Comparison of ENCODE assay signal across 1 cellular context in genomic region chr5:138936968-138937345, GRCh38.
TF ChIP-seq lines count a peak whose summit lies in the region.

No MANE protein-coding gene starts in this region.

TF ChIP-seq in GM12878, 131 proteins besides CTCF, POLR2A, EP300 and RAD21 (continued from another document):
- TF ChIP-seq, protein P1, sequence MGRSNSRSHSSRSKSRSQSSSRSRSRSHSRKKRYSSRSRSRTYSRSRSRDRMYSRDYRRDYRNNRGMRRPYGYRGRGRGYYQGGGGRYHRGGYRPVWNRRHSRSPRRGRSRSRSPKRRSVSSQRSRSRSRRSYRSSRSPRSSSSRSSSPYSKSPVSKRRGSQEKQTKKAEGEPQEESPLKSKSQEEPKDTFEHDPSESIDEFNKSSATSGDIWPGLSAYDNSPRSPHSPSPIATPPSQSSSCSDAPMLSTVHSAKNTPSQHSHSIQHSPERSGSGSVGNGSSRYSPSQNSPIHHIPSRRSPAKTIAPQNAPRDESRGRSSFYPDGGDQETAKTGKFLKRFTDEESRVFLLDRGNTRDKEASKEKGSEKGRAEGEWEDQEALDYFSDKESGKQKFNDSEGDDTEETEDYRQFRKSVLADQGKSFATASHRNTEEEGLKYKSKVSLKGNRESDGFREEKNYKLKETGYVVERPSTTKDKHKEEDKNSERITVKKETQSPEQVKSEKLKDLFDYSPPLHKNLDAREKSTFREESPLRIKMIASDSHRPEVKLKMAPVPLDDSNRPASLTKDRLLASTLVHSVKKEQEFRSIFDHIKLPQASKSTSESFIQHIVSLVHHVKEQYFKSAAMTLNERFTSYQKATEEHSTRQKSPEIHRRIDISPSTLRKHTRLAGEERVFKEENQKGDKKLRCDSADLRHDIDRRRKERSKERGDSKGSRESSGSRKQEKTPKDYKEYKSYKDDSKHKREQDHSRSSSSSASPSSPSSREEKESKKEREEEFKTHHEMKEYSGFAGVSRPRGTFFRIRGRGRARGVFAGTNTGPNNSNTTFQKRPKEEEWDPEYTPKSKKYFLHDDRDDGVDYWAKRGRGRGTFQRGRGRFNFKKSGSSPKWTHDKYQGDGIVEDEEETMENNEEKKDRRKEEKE (IDR thresholded peaks at IDR 0.05) = no peak
- TF ChIP-seq TAF1 (IDR thresholded peaks at IDR 0.05; ENCODE audit: borderline replicate concordance, low read depth, low read length) = no peak
- no peak for TF ChIP-seq IKZF2 (IDR thresholded peaks at IDR 0.05)
- no peak for TF ChIP-seq IRF5 (IDR thresholded peaks at IDR 0.05; ENCODE audit: borderline replicate concordance)
- TF ChIP-seq, protein P2, sequence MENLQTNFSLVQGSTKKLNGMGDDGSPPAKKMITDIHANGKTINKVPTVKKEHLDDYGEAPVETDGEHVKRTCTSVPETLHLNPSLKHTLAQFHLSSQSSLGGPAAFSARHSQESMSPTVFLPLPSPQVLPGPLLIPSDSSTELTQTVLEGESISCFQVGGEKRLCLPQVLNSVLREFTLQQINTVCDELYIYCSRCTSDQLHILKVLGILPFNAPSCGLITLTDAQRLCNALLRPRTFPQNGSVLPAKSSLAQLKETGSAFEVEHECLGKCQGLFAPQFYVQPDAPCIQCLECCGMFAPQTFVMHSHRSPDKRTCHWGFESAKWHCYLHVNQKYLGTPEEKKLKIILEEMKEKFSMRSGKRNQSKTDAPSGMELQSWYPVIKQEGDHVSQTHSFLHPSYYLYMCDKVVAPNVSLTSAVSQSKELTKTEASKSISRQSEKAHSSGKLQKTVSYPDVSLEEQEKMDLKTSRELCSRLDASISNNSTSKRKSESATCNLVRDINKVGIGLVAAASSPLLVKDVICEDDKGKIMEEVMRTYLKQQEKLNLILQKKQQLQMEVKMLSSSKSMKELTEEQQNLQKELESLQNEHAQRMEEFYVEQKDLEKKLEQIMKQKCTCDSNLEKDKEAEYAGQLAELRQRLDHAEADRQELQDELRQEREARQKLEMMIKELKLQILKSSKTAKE (IDR thresholded peaks at IDR 0.05; ENCODE audit: low read depth, poor library complexity, severe bottlenecking) = no peak
- no peak for TF ChIP-seq CUX1 (IDR thresholded peaks at IDR 0.05; ENCODE audit: insufficient replicate concordance, low read depth, low read length)
